ENCODE assay signal across 29 cellular contexts in the genomic region with DNA sequence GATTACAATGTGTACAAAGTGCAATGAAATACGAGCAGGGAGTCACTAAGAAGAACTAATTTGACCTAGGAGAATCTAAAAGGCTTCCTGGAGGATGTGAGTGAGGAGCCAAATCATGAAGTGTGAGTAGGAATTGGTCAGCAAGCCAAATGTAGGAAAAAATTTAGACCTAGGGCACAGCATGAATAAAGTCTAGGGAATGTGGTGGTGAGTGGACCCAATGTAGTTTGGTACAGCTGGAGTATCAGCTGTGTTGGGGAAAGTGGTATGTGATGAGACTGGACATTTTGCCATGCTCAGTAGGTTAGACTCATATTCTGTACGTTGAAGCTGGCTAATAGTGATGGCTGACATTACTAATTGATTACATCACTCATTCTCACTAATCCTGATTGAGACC.
DNase-seq lines count a peak whose midpoint lies in the region; ATAC-seq and TF ChIP-seq lines count a peak whose summit lies in the region.
"Had no signal": no experiment of that assay in that cellular context is flagged by ENCODE, and none has a peak within 500 bp of the region (broad histone marks: within the 10 kb centered on the region; RNA-seq: fewer than 3 reads in every experiment).

No MANE protein-coding gene starts in this region.

- no peak for ATAC-seq in WTC11
- ATAC-seq: GM12878, Panc1 had no signal

- no peaks in the 10 kb centered on the region for H3K9me3 ChIP-seq in hepatocyte (ENCODE audit: low read depth)
- H3K9me3 ChIP-seq: HAP-1 had no signal

- WGBS in hepatocyte (ENCODE audit: low lambda C conversion rate, missing lambda C conversion rate): 53% methylated on average over 2 of the region's 2 CpGs

- H3K4me1 Mint-ChIP-seq in WTC11: peaks cover 12% of the 10 kb centered on the region
- H3K4me1 Mint-ChIP-seq: CD4-positive, alpha-beta memory T cell had no signal

- H3K27ac ChIP-seq in hepatocyte: no peak overlapping the region
- H3K27ac ChIP-seq: BLaER1 treated with 17β-estradiol and CSF1 and Interleukin-3, amounts not matched to agents 10 nM and 100 nM had no signal

- H3K4me3 ChIP-seq in hepatocyte: no peak overlapping the region
- H3K4me3 ChIP-seq: BLaER1 treated with 17β-estradiol and CSF1 and Interleukin-3, amounts not matched to agents 10 nM and 100 nM; GM12878; HAP-1 had no signal

- H2AFZ ChIP-seq in hepatocyte: no peak overlapping the region

- H3K9me3 Mint-ChIP-seq in WTC11: peaks cover 5% of the 10 kb centered on the region
- H3K9me3 Mint-ChIP-seq: CD4-positive, alpha-beta memory T cell had no signal

- H4K20me1 ChIP-seq in hepatocyte (ENCODE audit: insufficient read depth, poor library complexity, severe bottlenecking): no peaks in the 10 kb centered on the region

- no peak overlapping the region for H3K27ac Mint-ChIP-seq in WTC11
- H3K27ac Mint-ChIP-seq: CD4-positive, alpha-beta memory T cell; HFFc6 had no signal

- H3K36me3 Mint-ChIP-seq in WTC11: no peaks in the 10 kb centered on the region
- H3K36me3 Mint-ChIP-seq: CD4-positive, alpha-beta memory T cell had no signal

- DNase-seq in AG08395 (ENCODE audit: low spot score) (peak; percentile 41), HT1080 (ENCODE audit: low read depth) (peak; percentile 68), astrocyte of the hippocampus (ENCODE audit: low read depth, low spot score) (peak; percentile 5), kidney tubule cell (ENCODE audit: low spot score) (peak; percentile 2), WTC11 (ENCODE audit: low spot score) (no peak), NOMO-1 treated with DMSO at 0.1 percent for 48 hours (lab: John Stamatoyannopoulos, UW; ENCODE audit: unreplicated experiment) (no peak), DMS153 (lab: John Stamatoyannopoulos, UW) (no peak), hepatocyte (ENCODE audit: low spot score) (no peak)
- DNase-seq: 8988T; ACHN; AML-193; CD4-positive, alpha-beta memory T cell; COR-L47; GOT3; HFFc6; IMR-90; KG1; MM.1S; NCI-H1694; NCI-H2029 treated with DMSO at 0.1 percent for 48 hours; NCI-H2171; NCI-H345; NCI-H510A treated with DMSO at 0.1 percent for 48 hours; NCI-H748 treated with DMSO at 0.1 percent for 48 hours; SHP77 treated with DMSO at 0.1 percent for 48 hours had no signal

- H3K27me3 ChIP-seq in hepatocyte: no peaks in the 10 kb centered on the region
- H3K27me3 ChIP-seq: BLaER1 treated with 17β-estradiol and CSF1 and Interleukin-3, amounts not matched to agents 10 nM and 100 nM had no signal

- H3K79me2 ChIP-seq in hepatocyte: no peaks in the 10 kb centered on the region

- CTCF ChIA-PET in WTC11 (lab: Charles Lee): no interaction called here

- no peaks in the 10 kb centered on the region for H3K4me1 ChIP-seq in hepatocyte (ENCODE audit: insufficient read depth)
- H3K4me1 ChIP-seq: HAP-1 had no signal

- no peaks in the 10 kb centered on the region for H3K9me2 ChIP-seq in hepatocyte (replicated peaks; ENCODE audit: insufficient read depth)

- no peak overlapping the region for H3K4me2 ChIP-seq in hepatocyte
- H3K4me2 ChIP-seq: BLaER1 treated with 17β-estradiol and CSF1 and Interleukin-3, amounts not matched to agents 10 nM and 100 nM had no signal

- TF ChIP-seq CTCF in WTC11 (IDR thresholded peaks at IDR 0.05) (no peak), hepatocyte (IDR thresholded peaks at IDR 0.05; ENCODE audit: poor library complexity) (no peak)

- no peak overlapping the region for H3K4me3 Mint-ChIP-seq in WTC11
- H3K4me3 Mint-ChIP-seq: CD4-positive, alpha-beta memory T cell; HFFc6 had no signal

- H3K27me3 Mint-ChIP-seq in WTC11 (ENCODE audit: low read depth): no peaks in the 10 kb centered on the region
- H3K27me3 Mint-ChIP-seq: CD4-positive, alpha-beta memory T cell had no signal

- no peaks in the 10 kb centered on the region for H3K36me3 ChIP-seq in hepatocyte (replicated peaks; ENCODE audit: insufficient read depth, low read depth)
- H3K36me3 ChIP-seq: HAP-1 had no signal

- POLR2A ChIA-PET in WTC11 (lab: Charles Lee): no interaction called here

TF ChIP-seq in WTC11, 78 proteins besides CTCF, POLR2A, EP300 and RAD21:
- TF ChIP-seq, protein P1, sequence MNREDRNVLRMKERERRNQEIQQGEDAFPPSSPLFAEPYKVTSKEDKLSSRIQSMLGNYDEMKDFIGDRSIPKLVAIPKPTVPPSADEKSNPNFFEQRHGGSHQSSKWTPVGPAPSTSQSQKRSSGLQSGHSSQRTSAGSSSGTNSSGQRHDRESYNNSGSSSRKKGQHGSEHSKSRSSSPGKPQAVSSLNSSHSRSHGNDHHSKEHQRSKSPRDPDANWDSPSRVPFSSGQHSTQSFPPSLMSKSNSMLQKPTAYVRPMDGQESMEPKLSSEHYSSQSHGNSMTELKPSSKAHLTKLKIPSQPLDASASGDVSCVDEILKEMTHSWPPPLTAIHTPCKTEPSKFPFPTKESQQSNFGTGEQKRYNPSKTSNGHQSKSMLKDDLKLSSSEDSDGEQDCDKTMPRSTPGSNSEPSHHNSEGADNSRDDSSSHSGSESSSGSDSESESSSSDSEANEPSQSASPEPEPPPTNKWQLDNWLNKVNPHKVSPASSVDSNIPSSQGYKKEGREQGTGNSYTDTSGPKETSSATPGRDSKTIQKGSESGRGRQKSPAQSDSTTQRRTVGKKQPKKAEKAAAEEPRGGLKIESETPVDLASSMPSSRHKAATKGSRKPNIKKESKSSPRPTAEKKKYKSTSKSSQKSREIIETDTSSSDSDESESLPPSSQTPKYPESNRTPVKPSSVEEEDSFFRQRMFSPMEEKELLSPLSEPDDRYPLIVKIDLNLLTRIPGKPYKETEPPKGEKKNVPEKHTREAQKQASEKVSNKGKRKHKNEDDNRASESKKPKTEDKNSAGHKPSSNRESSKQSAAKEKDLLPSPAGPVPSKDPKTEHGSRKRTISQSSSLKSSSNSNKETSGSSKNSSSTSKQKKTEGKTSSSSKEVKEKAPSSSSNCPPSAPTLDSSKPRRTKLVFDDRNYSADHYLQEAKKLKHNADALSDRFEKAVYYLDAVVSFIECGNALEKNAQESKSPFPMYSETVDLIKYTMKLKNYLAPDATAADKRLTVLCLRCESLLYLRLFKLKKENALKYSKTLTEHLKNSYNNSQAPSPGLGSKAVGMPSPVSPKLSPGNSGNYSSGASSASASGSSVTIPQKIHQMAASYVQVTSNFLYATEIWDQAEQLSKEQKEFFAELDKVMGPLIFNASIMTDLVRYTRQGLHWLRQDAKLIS (CRISPR knock-in tag; IDR thresholded peaks at IDR 0.05; ENCODE audit: borderline replicate concordance): no peak
- TF ChIP-seq, protein P2, sequence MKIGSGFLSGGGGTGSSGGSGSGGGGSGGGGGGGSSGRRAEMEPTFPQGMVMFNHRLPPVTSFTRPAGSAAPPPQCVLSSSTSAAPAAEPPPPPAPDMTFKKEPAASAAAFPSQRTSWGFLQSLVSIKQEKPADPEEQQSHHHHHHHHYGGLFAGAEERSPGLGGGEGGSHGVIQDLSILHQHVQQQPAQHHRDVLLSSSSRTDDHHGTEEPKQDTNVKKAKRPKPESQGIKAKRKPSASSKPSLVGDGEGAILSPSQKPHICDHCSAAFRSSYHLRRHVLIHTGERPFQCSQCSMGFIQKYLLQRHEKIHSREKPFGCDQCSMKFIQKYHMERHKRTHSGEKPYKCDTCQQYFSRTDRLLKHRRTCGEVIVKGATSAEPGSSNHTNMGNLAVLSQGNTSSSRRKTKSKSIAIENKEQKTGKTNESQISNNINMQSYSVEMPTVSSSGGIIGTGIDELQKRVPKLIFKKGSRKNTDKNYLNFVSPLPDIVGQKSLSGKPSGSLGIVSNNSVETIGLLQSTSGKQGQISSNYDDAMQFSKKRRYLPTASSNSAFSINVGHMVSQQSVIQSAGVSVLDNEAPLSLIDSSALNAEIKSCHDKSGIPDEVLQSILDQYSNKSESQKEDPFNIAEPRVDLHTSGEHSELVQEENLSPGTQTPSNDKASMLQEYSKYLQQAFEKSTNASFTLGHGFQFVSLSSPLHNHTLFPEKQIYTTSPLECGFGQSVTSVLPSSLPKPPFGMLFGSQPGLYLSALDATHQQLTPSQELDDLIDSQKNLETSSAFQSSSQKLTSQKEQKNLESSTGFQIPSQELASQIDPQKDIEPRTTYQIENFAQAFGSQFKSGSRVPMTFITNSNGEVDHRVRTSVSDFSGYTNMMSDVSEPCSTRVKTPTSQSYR (CRISPR knock-in tag; IDR thresholded peaks at IDR 0.05): no peak
- TF ChIP-seq ZNF396 (CRISPR knock-in tag; IDR thresholded peaks at IDR 0.05; ENCODE audit: borderline replicate concordance) (no peak), EMX1 (CRISPR knock-in tag; IDR thresholded peaks at IDR 0.05) (no peak), FOXJ3 (CRISPR knock-in tag; IDR thresholded peaks at IDR 0.05; ENCODE audit: borderline replicate concordance) (no peak), ZNF219 (CRISPR knock-in tag; IDR thresholded peaks at IDR 0.05; ENCODE audit: borderline replicate concordance) (no peak), SP1 (CRISPR knock-in tag; conservative IDR thresholded peaks at IDR 0.05) (no peak)
- TF ChIP-seq, protein P3, sequence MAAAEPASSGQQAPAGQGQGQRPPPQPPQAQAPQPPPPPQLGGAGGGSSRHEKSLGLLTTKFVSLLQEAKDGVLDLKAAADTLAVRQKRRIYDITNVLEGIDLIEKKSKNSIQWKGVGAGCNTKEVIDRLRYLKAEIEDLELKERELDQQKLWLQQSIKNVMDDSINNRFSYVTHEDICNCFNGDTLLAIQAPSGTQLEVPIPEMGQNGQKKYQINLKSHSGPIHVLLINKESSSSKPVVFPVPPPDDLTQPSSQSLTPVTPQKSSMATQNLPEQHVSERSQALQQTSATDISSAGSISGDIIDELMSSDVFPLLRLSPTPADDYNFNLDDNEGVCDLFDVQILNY (CRISPR knock-in tag; IDR thresholded peaks at IDR 0.05): no peak

Comparison
In these comparisons a context has a peak if more than half of its experiments do, and no peak if none do; other contexts are left out.
1. DNase-seq: peak in AG08395 (single experiment), HT1080 (single experiment), astrocyte of the hippocampus (single experiment) and kidney tubule cell (single experiment); none in WTC11 (single experiment), NOMO-1 treated with DMSO at 0.1 percent for 48 hours (single experiment), DMS153 (single experiment) and hepatocyte (single experiment).